Comparison of ENCODE assay signal across 16 cellular contexts in the genomic region with DNA sequence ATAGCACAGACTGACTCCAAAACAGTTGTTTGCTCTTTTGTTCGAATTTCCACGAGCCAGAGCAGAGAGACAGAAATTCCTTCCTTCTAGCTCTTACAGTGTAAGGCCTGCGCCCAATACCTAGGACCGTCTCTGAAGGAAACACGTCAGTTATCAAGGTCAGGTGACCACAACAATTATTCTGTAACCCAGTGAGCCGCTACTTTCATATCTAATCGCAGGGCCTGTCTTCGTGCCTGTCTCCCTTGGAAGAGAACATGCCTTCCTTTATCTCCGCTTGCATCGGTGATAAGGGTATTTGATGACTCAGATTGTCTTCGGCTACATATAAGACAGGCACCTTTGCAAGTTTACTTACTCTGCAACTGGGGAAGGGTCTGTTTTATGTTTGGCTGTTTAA.
DNase-seq lines count a peak whose midpoint lies in the region; ATAC-seq and TF ChIP-seq lines count a peak whose summit lies in the region.
"Had no signal": no experiment of that assay in that cellular context is flagged by ENCODE, and none has a peak within 500 bp of the region (broad histone marks: within the 10 kb centered on the region; RNA-seq: fewer than 3 reads in every experiment).

No MANE protein-coding gene starts in this region.

- H3K27ac ChIP-seq in mesendoderm (ENCODE audit: low read depth, low read length) (no peak overlapping the region), tibial nerve (no peak overlapping the region)
- H3K27ac ChIP-seq: 22Rv1, GM23248 had no signal

- H3K4me2 ChIP-seq in mesendoderm (ENCODE audit: low read length) = no peak overlapping the region

- H3K23ac ChIP-seq in mesendoderm (ENCODE audit: low read length) = no peak overlapping the region

- CTCF ChIA-PET in activated CD4-positive, alpha-beta memory T cell treated with anti-CD3 and anti-CD28 coated beads, Interleukin-2, amount 10 ng/mL, durations not matched to agents 7 days and 5 days (lab: Charles Lee) = no interaction called here
- CTCF ChIA-PET in activated CD4-positive, alpha-beta memory T cell treated with anti-CD3 and anti-CD28 coated beads for 36 hours (lab: Charles Lee) = no interaction called here

- DNase-seq in activated CD4-positive, alpha-beta memory T cell treated with anti-CD3 and anti-CD28 coated beads, Interleukin-2, amount 10 ng/mL, durations not matched to agents 7 days and 5 days = no peak
- DNase-seq in activated CD4-positive, alpha-beta memory T cell treated with anti-CD3 and anti-CD28 coated beads for 36 hours = no peak
- peak; percentile 72 for DNase-seq in mesendoderm
- DNase-seq in tibial nerve (ENCODE audit: low spot score in 2 of 2) = no peak
- DNase-seq in occipital lobe (lab: John Stamatoyannopoulos, UW) = no peak
- no peak for DNase-seq in DMS153 (lab: John Stamatoyannopoulos, UW)
- DNase-seq: CD8-positive, alpha-beta T cell; COR-L47; DMS53; GF-D8; GM23248; H9 had no signal

- H3K36me3 ChIP-seq in mesendoderm (ENCODE audit: control insufficient read depth, insufficient read depth, low read length) = no peaks in the 10 kb centered on the region
- no peaks in the 10 kb centered on the region for H3K36me3 ChIP-seq in tibial nerve

- no peaks in the 10 kb centered on the region for H3K9me3 ChIP-seq in tibial nerve

- peaks cover 38% of the 10 kb centered on the region for H3K4me1 Mint-ChIP-seq in activated CD4-positive, alpha-beta memory T cell treated with anti-CD3 and anti-CD28 coated beads, Interleukin-2, amount 10 ng/mL, durations not matched to agents 7 days and 5 days
- H3K4me1 Mint-ChIP-seq in activated CD4-positive, alpha-beta memory T cell treated with anti-CD3 and anti-CD28 coated beads for 36 hours (ENCODE audit: low read depth) = peaks cover 39% of the 10 kb centered on the region
- H3K4me1 Mint-ChIP-seq in dendritic cell treated with granulocyte-macrophage colony-stimulating factor and Interleukin-4, amounts not matched to agents 40 ng/mL and 50 ng/mL, for 4 days (ENCODE audit: low read depth) = peaks cover 87% of the 10 kb centered on the region

- no peak overlapping the region for H2BK5ac ChIP-seq in mesendoderm (ENCODE audit: low read length)

- POLR2A ChIA-PET in activated CD4-positive, alpha-beta memory T cell treated with anti-CD3 and anti-CD28 coated beads, Interleukin-2, amount 10 ng/mL, durations not matched to agents 7 days and 5 days (lab: Charles Lee) = no interaction called here
- POLR2A ChIA-PET in activated CD4-positive, alpha-beta memory T cell treated with anti-CD3 and anti-CD28 coated beads for 36 hours (lab: Charles Lee) = no interaction called here

- H3K4me3 ChIP-seq in mesendoderm (ENCODE audit: low read length) (no peak overlapping the region), tibial nerve (no peak overlapping the region)
- H3K4me3 ChIP-seq: GM23248 had no signal

- no peak for TF ChIP-seq EP300 in tibial nerve (IDR thresholded peaks at IDR 0.05)

- TF ChIP-seq POLR2A in tibial nerve (IDR thresholded peaks at IDR 0.05) = no peak

- TF ChIP-seq CTCF in tibial nerve (IDR thresholded peaks at IDR 0.05) = no peak

- no peak overlapping the region for H3K9ac ChIP-seq in mesendoderm (ENCODE audit: low read length)
- H3K9ac ChIP-seq: GM23248 had no signal

- intact Hi-C loops in activated CD4-positive, alpha-beta memory T cell treated with anti-CD3 and anti-CD28 coated beads for 36 hours (cut with micrococcal nuclease) = no loop called here
- intact Hi-C loops in dendritic cell treated with granulocyte-macrophage colony-stimulating factor and Interleukin-4, amounts not matched to agents 40 ng/mL and 50 ng/mL, for 4 days (cut with micrococcal nuclease) = no loop called here

- no peaks in the 10 kb centered on the region for H3K27me3 Mint-ChIP-seq in activated CD4-positive, alpha-beta memory T cell treated with anti-CD3 and anti-CD28 coated beads, Interleukin-2, amount 10 ng/mL, durations not matched to agents 7 days and 5 days
- H3K27me3 Mint-ChIP-seq in activated CD4-positive, alpha-beta memory T cell treated with anti-CD3 and anti-CD28 coated beads for 36 hours = peaks cover 2% of the 10 kb centered on the region
- peaks cover 16% of the 10 kb centered on the region for H3K27me3 Mint-ChIP-seq in dendritic cell treated with granulocyte-macrophage colony-stimulating factor and Interleukin-4, amounts not matched to agents 40 ng/mL and 50 ng/mL, for 4 days

- H4K5ac ChIP-seq in mesendoderm (ENCODE audit: low read length) = no peak overlapping the region

- no peaks in the 10 kb centered on the region for H3K79me1 ChIP-seq in mesendoderm (ENCODE audit: low read length)

- no peak overlapping the region for H3K4ac ChIP-seq in mesendoderm (ENCODE audit: low read depth, low read length)

- H2BK15ac ChIP-seq in mesendoderm (replicated peaks; ENCODE audit: low read depth) = no peak overlapping the region

- H2BK120ac ChIP-seq in mesendoderm (ENCODE audit: low read depth, low read length) = no peak overlapping the region

- H3K9me3 Mint-ChIP-seq in activated CD4-positive, alpha-beta memory T cell treated with anti-CD3 and anti-CD28 coated beads, Interleukin-2, amount 10 ng/mL, durations not matched to agents 7 days and 5 days = no peaks in the 10 kb centered on the region
- no peaks in the 10 kb centered on the region for H3K9me3 Mint-ChIP-seq in activated CD4-positive, alpha-beta memory T cell treated with anti-CD3 and anti-CD28 coated beads for 36 hours
- no peaks in the 10 kb centered on the region for H3K9me3 Mint-ChIP-seq in dendritic cell treated with granulocyte-macrophage colony-stimulating factor and Interleukin-4, amounts not matched to agents 40 ng/mL and 50 ng/mL, for 4 days
- H3K9me3 Mint-ChIP-seq: CD8-positive, alpha-beta T cell; H9 had no signal

- no peaks in the 10 kb centered on the region for H3K79me2 ChIP-seq in mesendoderm (ENCODE audit: control insufficient read depth, insufficient read depth, low read length)

- ATAC-seq in HG03521 (IDR thresholded peaks at IDR 0.05; ENCODE audit: unreplicated experiment) = no peak
- ATAC-seq: CD8-positive, alpha-beta T cell had no signal

- no peak overlapping the region for H2AK5ac ChIP-seq in mesendoderm (ENCODE audit: low read length)

- H3K4me3 Mint-ChIP-seq in activated CD4-positive, alpha-beta memory T cell treated with anti-CD3 and anti-CD28 coated beads, Interleukin-2, amount 10 ng/mL, durations not matched to agents 7 days and 5 days = no peak overlapping the region
- H3K4me3 Mint-ChIP-seq in activated CD4-positive, alpha-beta memory T cell treated with anti-CD3 and anti-CD28 coated beads for 36 hours = no peak overlapping the region
- no peak overlapping the region for H3K4me3 Mint-ChIP-seq in dendritic cell treated with granulocyte-macrophage colony-stimulating factor and Interleukin-4, amounts not matched to agents 40 ng/mL and 50 ng/mL, for 4 days
- H3K4me3 Mint-ChIP-seq: CD14-positive monocyte; CD8-positive, alpha-beta T cell; H9 had no signal

- H3K36me3 Mint-ChIP-seq in activated CD4-positive, alpha-beta memory T cell treated with anti-CD3 and anti-CD28 coated beads, Interleukin-2, amount 10 ng/mL, durations not matched to agents 7 days and 5 days (ENCODE audit: low read depth) = no peaks in the 10 kb centered on the region
- no peaks in the 10 kb centered on the region for H3K36me3 Mint-ChIP-seq in activated CD4-positive, alpha-beta memory T cell treated with anti-CD3 and anti-CD28 coated beads for 36 hours
- H3K36me3 Mint-ChIP-seq in dendritic cell treated with granulocyte-macrophage colony-stimulating factor and Interleukin-4, amounts not matched to agents 40 ng/mL and 50 ng/mL, for 4 days (ENCODE audit: low read depth) = no peaks in the 10 kb centered on the region
- H3K36me3 Mint-ChIP-seq: CD14-positive monocyte; CD8-positive, alpha-beta T cell had no signal

- peak overlapping the region; percentile 52 for H3K27ac Mint-ChIP-seq in activated CD4-positive, alpha-beta memory T cell treated with anti-CD3 and anti-CD28 coated beads, Interleukin-2, amount 10 ng/mL, durations not matched to agents 7 days and 5 days
- no peak overlapping the region for H3K27ac Mint-ChIP-seq in activated CD4-positive, alpha-beta memory T cell treated with anti-CD3 and anti-CD28 coated beads for 36 hours
- peak overlapping the region; percentile 85 for H3K27ac Mint-ChIP-seq in dendritic cell treated with granulocyte-macrophage colony-stimulating factor and Interleukin-4, amounts not matched to agents 40 ng/mL and 50 ng/mL, for 4 days
- H3K27ac Mint-ChIP-seq: CD14-positive monocyte; CD8-positive, alpha-beta T cell; H9 had no signal

- no peak overlapping the region for H3K18ac ChIP-seq in mesendoderm (ENCODE audit: low read length)

- WGBS in mesendoderm (ENCODE audit: extremely low coverage, insufficient coverage, low lambda C conversion rate) = no CpG with 5 or more reads among the region's 11 CpGs
- 85 to 90% methylated on average over 11 of the region's 11 CpGs for WGBS in tibial nerve, 2 donors

- H3K56ac ChIP-seq in mesendoderm (ENCODE audit: low read length) = peak overlapping the region; percentile 27

- H3K4me1 ChIP-seq in mesendoderm (ENCODE audit: control insufficient read depth, low read depth, low read length) (no peaks in the 10 kb centered on the region), tibial nerve (no peaks in the 10 kb centered on the region)

- H3K27me3 ChIP-seq in mesendoderm (ENCODE audit: insufficient read depth, low read length, poor library complexity) (no peaks in the 10 kb centered on the region), tibial nerve (no peaks in the 10 kb centered on the region)

- H4K8ac ChIP-seq in mesendoderm (ENCODE audit: low read depth, low read length) = no peak overlapping the region
